8 cellular contexts compared by ENCODE assay signal in the genomic region with DNA sequence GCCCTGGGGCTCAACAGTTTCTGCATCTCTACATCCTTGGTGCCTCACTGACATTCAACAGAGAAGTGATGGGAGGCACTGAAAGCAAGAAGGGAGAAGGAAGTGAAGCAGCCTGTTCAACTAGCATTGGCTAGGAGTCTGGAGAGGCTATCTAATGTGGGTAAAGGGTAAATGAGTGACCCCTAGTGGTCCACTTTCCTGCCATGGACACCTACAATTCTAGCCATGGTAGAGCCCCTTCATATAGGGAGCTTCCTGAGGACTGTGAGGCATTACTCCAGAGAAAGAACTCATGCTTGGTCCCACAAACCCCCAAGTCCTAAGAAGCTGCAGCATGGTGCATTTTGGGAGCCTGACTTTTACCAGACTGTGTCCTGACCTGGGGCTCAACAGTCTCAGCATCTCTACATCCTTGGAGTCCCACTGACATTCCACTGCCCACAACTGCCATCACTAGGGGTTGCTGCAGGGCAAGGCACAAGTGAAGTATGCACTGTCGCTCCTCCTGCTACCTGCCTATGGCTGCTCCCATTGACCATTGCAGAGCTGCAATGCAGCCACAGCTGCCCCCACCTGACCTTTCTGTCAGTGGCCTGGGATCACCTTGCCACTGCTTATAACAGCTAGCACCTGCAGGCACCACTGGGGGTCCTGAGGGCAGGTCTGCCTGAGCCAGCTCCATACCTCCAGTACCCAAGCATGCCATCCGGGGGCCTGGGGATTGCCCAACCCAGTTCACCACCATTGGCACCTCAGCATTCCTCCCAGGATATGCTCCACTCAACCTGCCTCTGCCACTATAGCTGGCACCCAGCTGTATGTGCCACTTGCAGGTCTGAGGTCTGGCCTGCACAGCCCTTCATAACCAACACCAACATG. TPM values are rescaled to one million over a fixed set of nuclear protein-coding genes. Genes with fewer than 3 reads are reported as not detected.
A peak's percentile ranks its signal among the peaks of the same experiment; 100 is the strongest.
DNase-seq lines count a peak whose midpoint lies in the region; ATAC-seq and TF ChIP-seq lines count a peak whose summit lies in the region.

No MANE protein-coding gene starts in this region.

- H3K36me3 Mint-ChIP-seq in glutamatergic neuron (ENCODE audit: unreplicated experiment) (peaks cover 10% of the 10 kb centered on the region), type B pancreatic cell (no peaks in the 10 kb centered on the region)

- ATAC-seq in GM19023 (IDR thresholded peaks at IDR 0.05; ENCODE audit: unreplicated experiment) (peak; percentile 53), HG02973 (IDR thresholded peaks at IDR 0.05; ENCODE audit: unreplicated experiment) (no peak), GM19452 (IDR thresholded peaks at IDR 0.05; ENCODE audit: unreplicated experiment) (no peak)

- H3K4me1 Mint-ChIP-seq in glutamatergic neuron (ENCODE audit: low read depth, unreplicated experiment) (peaks cover 4% of the 10 kb centered on the region), type B pancreatic cell (ENCODE audit: unreplicated experiment) (no peaks in the 10 kb centered on the region)

- no peaks in the 10 kb centered on the region for H3K9me3 Mint-ChIP-seq in glutamatergic neuron (ENCODE audit: unreplicated experiment)
- no peaks in the 10 kb centered on the region for H3K9me3 Mint-ChIP-seq in type B pancreatic cell

- TF ChIP-seq CTCF in glutamatergic neuron (IDR thresholded peaks at IDR 0.05; ENCODE audit: partially characterized antibody, unreplicated experiment) (peak; percentile 36), type B pancreatic cell (conservative IDR thresholded peaks at IDR 0.05) (peak; percentile 50)

- H3K27me3 Mint-ChIP-seq in glutamatergic neuron (ENCODE audit: unreplicated experiment) = no peaks in the 10 kb centered on the region
- H3K27me3 Mint-ChIP-seq in type B pancreatic cell = no peaks in the 10 kb centered on the region

- DNase-seq in Ammon's horn (ENCODE audit: low spot score) = peak; percentile 44
- DNase-seq in RPMI8226 = peak; percentile 38
- DNase-seq in glutamatergic neuron = no peak
- DNase-seq in type B pancreatic cell (ENCODE audit: extremely low spot score, unreplicated experiment) = no peak
- DNase-seq in activated CD4-positive, alpha-beta T cell treated with anti-CD3 and anti-CD28 coated beads for 48 hours = no peak

- H3K4me3 Mint-ChIP-seq in glutamatergic neuron (ENCODE audit: unreplicated experiment) (no peak overlapping the region), type B pancreatic cell (no peak overlapping the region)

- H3K27ac Mint-ChIP-seq in glutamatergic neuron (ENCODE audit: unreplicated experiment) = no peak overlapping the region
- H3K27ac Mint-ChIP-seq in type B pancreatic cell = no peak overlapping the region

RNA-seq across cellular contexts. Expression of a gene that starts 44.1 kb away (rescaled TPM):
- total RNA-seq in glutamatergic neuron (ENCODE audit: unreplicated experiment) = 111 TPM
- total RNA-seq in type B pancreatic cell (ENCODE audit: low replicate concordance) = 51.9 and 68.5 TPM in 2 replicates

Comparison
In these comparisons a context has a peak if more than half of its experiments do, and no peak if none do; other contexts are left out.
1. DNase-seq: peak in Ammon's horn (single experiment) and RPMI8226 (single experiment); none in glutamatergic neuron (single experiment), type B pancreatic cell (single experiment) and activated CD4-positive, alpha-beta T cell treated with anti-CD3 and anti-CD28 coated beads for 48 hours (single experiment).